8 cellular contexts compared by ENCODE assay signal in genomic region chr15:50354838-50355611, GRCh38. TPM values are rescaled to one million over a fixed set of nuclear protein-coding genes. Genes with fewer than 3 reads are reported as not detected.
DNase-seq lines count a peak whose midpoint lies in the region; ATAC-seq and TF ChIP-seq lines count a peak whose summit lies in the region.

Gene GABPB1 (minus strand): TSS chr15:50355198. CDS start chr15:50309798, 45,400 bp downstream.

- in situ Hi-C loops in G401 (cut with HindIII; ENCODE audit: low sequenced_read_pairs) = no loop called here

- CTCF ChIA-PET in HEK293T (lab: Yijun Ruan, JAX) = no interaction called here

- POLR2A ChIA-PET in HEK293T (lab: Yijun Ruan, JAX) = interaction anchor here (0.7 to 2.5 kb wide), 20 partner anchors 8 to 554 kb away, joined by 3 to 18 read pairs (median 4); partner anchors contain the start of genes AP4E1, SLC27A2 and USP8

- H3K27ac Mint-ChIP-seq in activated naive CD4-positive, alpha-beta T cell treated with anti-CD3 and anti-CD28 coated beads, Interleukin-2, amount 50 U/mL, for 72 hours = peak within 1 kb of the TSS; percentile 100

- DNase-seq in G401 (ENCODE audit: low spot score) = peak; percentile 91
- DNase-seq in HEK293T (ENCODE audit: extremely low spot score) = peak; percentile 70
- peak; percentile 80 for DNase-seq in NCI-H1048 (lab: John Stamatoyannopoulos, UW)
- peak; percentile 89 for DNase-seq in SKM-1 (lab: John Stamatoyannopoulos, UW; ENCODE audit: unreplicated experiment)
- DNase-seq in activated naive CD4-positive, alpha-beta T cell treated with anti-CD3 and anti-CD28 coated beads, Interleukin-2, amount 50 U/mL, for 72 hours (ENCODE audit: low spot score in 2 of 2) = peak; percentile 88 to 95
- peak; percentile 77 for DNase-seq in glomerular endothelial cell (ENCODE audit: extremely low read depth, low read depth, low spot score)
- DNase-seq in omental fat pad (ENCODE audit: low spot score) = peak; percentile 55

- no peaks in the 10 kb centered on the region for H3K9me3 Mint-ChIP-seq in activated naive CD4-positive, alpha-beta T cell treated with anti-CD3 and anti-CD28 coated beads, Interleukin-2, amount 50 U/mL, for 72 hours

- peaks cover 54 to 58% of the 10 kb centered on the region in 2 donors for H3K36me3 Mint-ChIP-seq in activated naive CD4-positive, alpha-beta T cell treated with anti-CD3 and anti-CD28 coated beads, Interleukin-2, amount 50 U/mL, for 72 hours

- peak; percentile 61 to 62 for ATAC-seq in activated naive CD4-positive, alpha-beta T cell treated with anti-CD3 and anti-CD28 coated beads, Interleukin-2, amount 50 U/mL, for 72 hours
- peak; percentile 74 for ATAC-seq in omental fat pad (ENCODE audit: low FRiP score)

- peak within 1 kb of the TSS; percentile 85 for H3K27ac ChIP-seq in temporal lobe (ENCODE audit: low read depth, low read length)

- TF ChIP-seq CTCF in omental fat pad (IDR thresholded peaks at IDR 0.05) = no peak

TF ChIP-seq in HEK293T, 16 proteins besides CTCF, POLR2A, EP300 and RAD21:
- TF ChIP-seq PKNOX1 (IDR thresholded peaks at IDR 0.05) (no peak), SP1 (IDR thresholded peaks at IDR 0.05) (no peak), LEF1 (IDR thresholded peaks at IDR 0.05; ENCODE audit: borderline replicate concordance) (no peak), HDGF (IDR thresholded peaks at IDR 0.05; ENCODE audit: borderline replicate concordance) (no peak), CTBP1 (IDR thresholded peaks at IDR 0.05; ENCODE audit: borderline replicate concordance) (0 out of 2 replicates have a peak, but pooled peaks have one; percentile 11), NFRKB (IDR thresholded peaks at IDR 0.05) (peak; percentile 41; the same call in 1 of the 2 replicates), L3MBTL2 (conservative IDR thresholded peaks at IDR 0.05) (peak; percentile 95)

RNA-seq across cellular contexts. Expression of gene GABPB1, which starts in this region (rescaled TPM):
- 24.6 and 54.3 TPM in 2 replicates for total RNA-seq in G401 (2014; rRNA removed; shearing (Covaris generic))
- 10 to 100 TPM; 41.1 to 53.8 TPM for total RNA-seq in activated naive CD4-positive, alpha-beta T cell treated with anti-CD3 and anti-CD28 coated beads, Interleukin-2, amount 50 U/mL, for 72 hours
- 41.8 and 44.2 TPM in 2 replicates for total RNA-seq in glomerular endothelial cell
- 10 to 100 TPM; 16.8 to 55.5 (median 30.6) TPM for total RNA-seq in omental fat pad
- 32.2 TPM for total RNA-seq in temporal lobe

Comparison
In these comparisons a context has a peak if more than half of its experiments do, and no peak if none do; other contexts are left out.
1. Peak in every context shown above with its lines: DNase-seq, ATAC-seq and H3K27ac ChIP-seq.